ENCODE assay signal across 8 cellular contexts in the genomic region with DNA sequence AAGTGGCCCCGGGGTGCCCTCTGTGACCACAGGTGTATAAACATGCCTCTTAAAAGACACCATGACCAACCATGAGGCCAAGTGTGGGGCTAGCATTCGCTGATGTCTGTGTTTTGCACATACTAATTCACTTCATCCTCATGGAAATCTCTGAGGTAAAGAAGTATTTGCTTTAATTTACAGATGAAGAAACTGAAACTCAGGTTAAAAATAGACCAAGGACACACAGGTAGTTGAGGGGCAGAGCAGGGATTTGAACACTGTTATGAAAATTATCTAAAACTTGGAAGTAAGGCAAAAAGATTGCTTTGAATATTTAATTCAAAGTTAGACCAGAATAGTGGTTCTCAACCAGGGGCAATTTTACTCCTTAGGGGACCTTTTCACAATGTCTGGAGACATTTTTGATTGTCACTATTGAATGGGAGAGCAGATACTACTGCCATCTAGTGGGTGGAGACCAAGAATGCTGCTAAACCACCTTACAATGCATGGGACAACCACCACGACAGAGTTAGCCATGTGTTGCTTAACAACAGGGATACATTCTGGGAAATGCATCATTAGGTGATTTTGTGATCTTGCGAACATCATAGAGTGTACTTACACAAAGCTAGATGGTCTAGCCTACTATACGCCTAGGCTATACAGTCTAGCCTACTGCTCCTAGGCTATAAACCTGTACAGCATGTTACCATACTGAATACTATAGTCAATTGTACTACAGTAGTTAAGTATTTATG. TPM values are rescaled to one million over a fixed set of nuclear protein-coding genes. Genes with fewer than 3 reads are reported as not detected.
A peak's percentile ranks its signal among the peaks of the same experiment; 100 is the strongest.
DNase-seq lines count a peak whose midpoint lies in the region; ATAC-seq and TF ChIP-seq lines count a peak whose summit lies in the region.

No MANE protein-coding gene starts in this region.

- DNase-seq in activated T-cell treated with anti-CD3 and anti-CD28 coated beads, Interleukin-2, amount 50 U/mL, for 4 hours = peak; percentile 11
- DNase-seq in activated T-cell treated with anti-CD3 and anti-CD28 coated beads, Interleukin-2, amount 50 U/mL, for 24 hours = no peak
- DNase-seq in Kasumi-1 (lab: John Stamatoyannopoulos, UW) = peak; percentile 73 to 79
- peak; percentile 73 for DNase-seq in RPMI8226
- DNase-seq in breast epithelium (ENCODE audit: low spot score in 2 of 2) = no peak
- peak; percentile 84 for DNase-seq in left kidney (ENCODE audit: low read depth, low spot score)
- peak; percentile 34 to 38 for DNase-seq in stimulated activated naive CD8-positive, alpha-beta T cell treated with anti-CD3 and anti-CD28 coated beads, Interleukin-15, amount 100 ng/mL, for 72 hours

- H3K27me3 ChIP-seq in breast epithelium = no peaks in the 10 kb centered on the region

- H3K36me3 Mint-ChIP-seq in activated T-cell treated with anti-CD3 and anti-CD28 coated beads, Interleukin-2, amount 50 U/mL, for 4 hours (ENCODE audit: insufficient read depth) = no peaks in the 10 kb centered on the region
- no peaks in the 10 kb centered on the region for H3K36me3 Mint-ChIP-seq in activated T-cell treated with anti-CD3 and anti-CD28 coated beads, Interleukin-2, amount 50 U/mL, for 24 hours (ENCODE audit: low read depth)

- no peaks in the 10 kb centered on the region for H3K9me3 ChIP-seq in breast epithelium

- H3K4me3 Mint-ChIP-seq in activated T-cell treated with anti-CD3 and anti-CD28 coated beads, Interleukin-2, amount 50 U/mL, for 4 hours = no peak overlapping the region
- H3K4me3 Mint-ChIP-seq in activated T-cell treated with anti-CD3 and anti-CD28 coated beads, Interleukin-2, amount 50 U/mL, for 24 hours = no peak overlapping the region
- peak overlapping the region in 1 of 2 donors; percentile 43 for H3K4me3 Mint-ChIP-seq in stimulated activated naive CD8-positive, alpha-beta T cell treated with anti-CD3 and anti-CD28 coated beads, Interleukin-15, amount 100 ng/mL, for 72 hours

- no peaks in the 10 kb centered on the region for H3K36me3 ChIP-seq in breast epithelium

- no peak overlapping the region for H3K27ac ChIP-seq in breast epithelium

- intact Hi-C loops in breast epithelium (cut with DNase I; ENCODE audit: low total_unique reads) = no loop called here

- H3K27ac Mint-ChIP-seq in activated T-cell treated with anti-CD3 and anti-CD28 coated beads, Interleukin-2, amount 50 U/mL, for 24 hours = no peak overlapping the region
- H3K27ac Mint-ChIP-seq in stimulated activated naive CD8-positive, alpha-beta T cell treated with anti-CD3 and anti-CD28 coated beads, Interleukin-15, amount 100 ng/mL, for 72 hours = no peak overlapping the region

- H3K27me3 Mint-ChIP-seq in activated T-cell treated with anti-CD3 and anti-CD28 coated beads, Interleukin-2, amount 50 U/mL, for 4 hours (ENCODE audit: low read depth) = no peaks in the 10 kb centered on the region
- no peaks in the 10 kb centered on the region for H3K27me3 Mint-ChIP-seq in activated T-cell treated with anti-CD3 and anti-CD28 coated beads, Interleukin-2, amount 50 U/mL, for 24 hours
- H3K27me3 Mint-ChIP-seq in stimulated activated naive CD8-positive, alpha-beta T cell treated with anti-CD3 and anti-CD28 coated beads, Interleukin-15, amount 100 ng/mL, for 72 hours = no peaks in the 10 kb centered on the region

- ATAC-seq in activated T-cell treated with anti-CD3 and anti-CD28 coated beads, Interleukin-2, amount 50 U/mL, for 4 hours = peak; percentile 80 to 83
- ATAC-seq in GM21723 (IDR thresholded peaks at IDR 0.05; ENCODE audit: unreplicated experiment) = peak; percentile 79
- peak; percentile 78 for ATAC-seq in stimulated activated naive CD8-positive, alpha-beta T cell treated with anti-CD3 and anti-CD28 coated beads, Interleukin-15, amount 100 ng/mL, for 72 hours

- H3K4me1 Mint-ChIP-seq in activated T-cell treated with anti-CD3 and anti-CD28 coated beads, Interleukin-2, amount 50 U/mL, for 4 hours (ENCODE audit: low read depth) = peaks cover 42% of the 10 kb centered on the region
- peaks cover 41% of the 10 kb centered on the region for H3K4me1 Mint-ChIP-seq in activated T-cell treated with anti-CD3 and anti-CD28 coated beads, Interleukin-2, amount 50 U/mL, for 24 hours (ENCODE audit: low read depth)
- peaks cover 39% of the 10 kb centered on the region for H3K4me1 Mint-ChIP-seq in stimulated activated naive CD8-positive, alpha-beta T cell treated with anti-CD3 and anti-CD28 coated beads, Interleukin-15, amount 100 ng/mL, for 72 hours

- H3K9me3 Mint-ChIP-seq in activated T-cell treated with anti-CD3 and anti-CD28 coated beads, Interleukin-2, amount 50 U/mL, for 4 hours = peaks cover 4% of the 10 kb centered on the region
- peaks cover 5% of the 10 kb centered on the region for H3K9me3 Mint-ChIP-seq in activated T-cell treated with anti-CD3 and anti-CD28 coated beads, Interleukin-2, amount 50 U/mL, for 24 hours
- H3K9me3 Mint-ChIP-seq in stimulated activated naive CD8-positive, alpha-beta T cell treated with anti-CD3 and anti-CD28 coated beads, Interleukin-15, amount 100 ng/mL, for 72 hours = peaks cover 6 to 7% of the 10 kb centered on the region in 2 donors

- peak in 2 of 3 donors; percentile 58 to 59 for TF ChIP-seq CTCF in breast epithelium (IDR thresholded peaks at IDR 0.05)

- TF ChIP-seq POLR2A in breast epithelium (IDR thresholded peaks at IDR 0.05) = no peak

- H3K4me3 ChIP-seq in breast epithelium = no peak overlapping the region

- no peaks in the 10 kb centered on the region for H3K4me1 ChIP-seq in breast epithelium

RNA-seq across cellular contexts. Expression of a gene that starts 8.0 kb away (rescaled TPM):
- total RNA-seq in activated T-cell treated with anti-CD3 and anti-CD28 coated beads, Interleukin-2, amount 50 U/mL, for 4 hours = 10 to 100 TPM; 46.4 to 49.4 (median 46.7) TPM
- 1 to 10 TPM; 3.8 to 7.5 (median 6.9) TPM for total RNA-seq in breast epithelium

RNA-seq across cellular contexts. Expression of a gene that starts 13.6 kb away (rescaled TPM):
- not detected for total RNA-seq in activated T-cell treated with anti-CD3 and anti-CD28 coated beads, Interleukin-2, amount 50 U/mL, for 4 hours
- not detected for total RNA-seq in breast epithelium

Comparison
In these comparisons a context has a peak if more than half of its experiments do, and no peak if none do; other contexts are left out.
1. DNase-seq: peak in activated T-cell treated with anti-CD3 and anti-CD28 coated beads, Interleukin-2, amount 50 U/mL, for 4 hours (single experiment), Kasumi-1 (2 of 2), RPMI8226 (single experiment), left kidney (single experiment) and stimulated activated naive CD8-positive, alpha-beta T cell treated with anti-CD3 and anti-CD28 coated beads, Interleukin-15, amount 100 ng/mL, for 72 hours (2 of 2); none in activated T-cell treated with anti-CD3 and anti-CD28 coated beads, Interleukin-2, amount 50 U/mL, for 24 hours (single experiment) and breast epithelium (0 of 2).
2. RNA of a gene that starts 8.0 kb away (total RNA-seq): 46.4 to 49.4 TPM in activated T-cell treated with anti-CD3 and anti-CD28 coated beads, Interleukin-2, amount 50 U/mL, for 4 hours; 3.8 to 7.5 TPM in breast epithelium; every median in the first group is over 4 times any median in the second.
3. Peak in every context shown above with its lines, with median percentiles within 50 percentile points of each other: ATAC-seq.